In genomic region chr2:219642465-219643083, GRCh38 we compare ENCODE assay signal across 1 cellular context.
TF ChIP-seq lines count a peak whose summit lies in the region.

No MANE protein-coding gene starts in this region.

TF ChIP-seq in HepG2, 621 proteins besides CTCF, POLR2A, EP300 and RAD21 (continued from another document and continues in another):
- TF ChIP-seq DMTF1 (CRISPR knock-in tag; IDR thresholded peaks at IDR 0.05) (no peak), TERF1 (CRISPR knock-in tag; IDR thresholded peaks at IDR 0.05) (no peak), NFAT5 (CRISPR knock-in tag; IDR thresholded peaks at IDR 0.05) (0 out of 2 replicates have a peak, but pooled peaks have one; percentile 21), POLR2G (IDR thresholded peaks at IDR 0.05; ENCODE audit: low read depth, low read length) (no peak), AGO2 (optimal IDR thresholded peaks at IDR 0.05; ENCODE audit: low read depth, low read length) (no peak), REPIN1 (CRISPR knock-in tag; IDR thresholded peaks at IDR 0.05; ENCODE audit: borderline replicate concordance, low read depth) (peak; percentile 98), KDM5A (IDR thresholded peaks at IDR 0.05; ENCODE audit: borderline replicate concordance, low read length) (no peak), PBX2 (CRISPR knock-in tag; IDR thresholded peaks at IDR 0.05) (no peak), ZNF775 (CRISPR knock-in tag; IDR thresholded peaks at IDR 0.05; ENCODE audit: borderline replicate concordance) (no peak), ARNT2 (CRISPR knock-in tag; IDR thresholded peaks at IDR 0.05; ENCODE audit: low read depth) (peak; percentile 48; the same call in 1 of the 2 replicates), ZBTB21 (CRISPR knock-in tag; IDR thresholded peaks at IDR 0.05) (no peak), MIER3 (CRISPR knock-in tag; IDR thresholded peaks at IDR 0.05; ENCODE audit: borderline replicate concordance) (peak; percentile 98; the same call in 1 of the 2 replicates), ZFYVE20 (CRISPR knock-in tag; IDR thresholded peaks at IDR 0.05; ENCODE audit: borderline replicate concordance, low read depth) (no peak), GRHL1 (CRISPR knock-in tag; conservative IDR thresholded peaks at IDR 0.05) (no peak), FIP1L1 (IDR thresholded peaks at IDR 0.05; ENCODE audit: borderline replicate concordance, insufficient read depth, low read depth, low read length) (no peak), TCF12 (IDR thresholded peaks at IDR 0.05) (no peak), TCF12 (CRISPR knock-in tag; IDR thresholded peaks at IDR 0.05) (no peak), ESRRA (CRISPR knock-in tag; IDR thresholded peaks at IDR 0.05; ENCODE audit: low read depth) (no peak), MTERF4 (CRISPR knock-in tag; IDR thresholded peaks at IDR 0.05) (peak; percentile 83; the same call in 1 of the 2 replicates), RBFOX2 (IDR thresholded peaks at IDR 0.05; ENCODE audit: low read depth, low read length) (no peak), ZXDC (CRISPR knock-in tag; IDR thresholded peaks at IDR 0.05) (0 out of 2 replicates have a peak, but pooled peaks have one; percentile 59), ATF6 (CRISPR knock-in tag; conservative IDR thresholded peaks at IDR 0.05) (no peak), ZNF670 (CRISPR knock-in tag; IDR thresholded peaks at IDR 0.05; ENCODE audit: borderline replicate concordance) (no peak), ZBTB33 (CRISPR knock-in tag; IDR thresholded peaks at IDR 0.05) (peak; percentile 93), EHMT2 (IDR thresholded peaks at IDR 0.05; ENCODE audit: borderline replicate concordance, low read depth, low read length) (no peak), ZNF260 (CRISPR knock-in tag; IDR thresholded peaks at IDR 0.05; ENCODE audit: borderline replicate concordance, low read depth) (no peak), HNF1B (CRISPR knock-in tag; IDR thresholded peaks at IDR 0.05) (peak; percentile 81), SMYD3 (CRISPR knock-in tag; IDR thresholded peaks at IDR 0.05) (no peak), TBX3 (IDR thresholded peaks at IDR 0.05; ENCODE audit: borderline replicate concordance) (no peak), KMT2A (CRISPR knock-in tag; IDR thresholded peaks at IDR 0.05) (peak; percentile 61; the same call in 1 of the 2 replicates), KLF9 (CRISPR knock-in tag; IDR thresholded peaks at IDR 0.05; ENCODE audit: low read depth) (0 out of 2 replicates have a peak, but pooled peaks have one; percentile 71)
